Comparison of ENCODE assay signal across 19 cellular contexts in genomic region chr15:64807051-64807749, GRCh38. TPM values are rescaled to one million over a fixed set of nuclear protein-coding genes. Genes with fewer than 3 reads are reported as not detected.
DNase-seq lines count a peak whose midpoint lies in the region; ATAC-seq and TF ChIP-seq lines count a peak whose summit lies in the region.
"Had no signal": no experiment of that assay in that cellular context is flagged by ENCODE, and none has a peak within 500 bp of the region (broad histone marks: within the 10 kb centered on the region; RNA-seq: fewer than 3 reads in every experiment).

No MANE protein-coding gene starts in this region.

- 25 to 36% methylated on average over 5 of the region's 13 CpGs for WGBS in gastroesophageal sphincter (ENCODE audit: low coverage in 1 of 2), 2 donors
- 41% methylated on average over 13 of the region's 13 CpGs for WGBS in urinary bladder

- DNase-seq in Panc1 (ENCODE audit: low read depth, low spot score) (no peak), DMS79 (lab: John Stamatoyannopoulos, UW) (no peak), NCI-H748 (lab: John Stamatoyannopoulos, UW; ENCODE audit: unreplicated experiment) (no peak)
- no peak for DNase-seq in NK-92 treated with Interleukin-12 subunit alpha and Interleukin-12 subunit beta, amount 100 ng/mL, for 24 hours (lab: John Stamatoyannopoulos, UW)
- DNase-seq: activated effector memory CD4-positive, alpha-beta T cell treated with Interleukin-2 at 50 U/mL for 16 hours; adrenal gland; Caco-2; GF-D8; naive thymus-derived CD4-positive, alpha-beta T cell; NCI-H1092; NCI-H2107; NCI-H526 treated with DMSO at 0.1 percent for 48 hours; PC-9; retina had no signal

- TF ChIP-seq POLR2A in gastroesophageal sphincter (IDR thresholded peaks at IDR 0.05): peak in 1 of 2 donors; percentile 37

- H3K4me1 ChIP-seq in Panc1 (ENCODE audit: control insufficient read depth, insufficient read depth, low read length) (no peaks in the 10 kb centered on the region), gastroesophageal sphincter (peaks cover 0 to 66% (median 6%) of the 10 kb centered on the region in 3 donors), muscle layer of duodenum (ENCODE audit: control insufficient read depth in 1 of 2, insufficient read depth in 2 of 2, low read length in 2 of 2) (peaks cover 0 to 32% of the 10 kb centered on the region in 2 donors), urinary bladder (ENCODE audit: insufficient read depth) (no peaks in the 10 kb centered on the region)
- H3K4me1 ChIP-seq: adrenal gland had no signal

- CTCF ChIA-PET in Panc1 (lab: Charles Lee): interaction anchor here (1.3 to 2.3 kb wide), 2 partner anchors 66 to 76 kb away, joined by 3 to 7 read pairs; no protein-coding TSS in a partner anchor

- no peak for TF ChIP-seq CTCF in Panc1 (IDR thresholded peaks at IDR 0.05)
- no peak for TF ChIP-seq CTCF in gastroesophageal sphincter (IDR thresholded peaks at IDR 0.05)

- intact Hi-C loops in Panc1 (cut with micrococcal nuclease; ENCODE audit: unreplicated experiment): no loop called here

- TF ChIP-seq EP300 in gastroesophageal sphincter (IDR thresholded peaks at IDR 0.05): no peak

- in situ Hi-C loops in Panc1 (cut with HindIII; ENCODE audit: low pct_unique_long_range_greater_than_20kb, low sequenced_read_pairs): no loop called here

- peak; percentile 23; the same call in 1 of the 2 replicates for ATAC-seq in Panc1
- peak; percentile 71 for ATAC-seq in gastroesophageal sphincter
- ATAC-seq: activated CD4-positive, CD25-positive, alpha-beta regulatory T cell treated with anti-CD3 and anti-CD28 coated beads, Interleukin-2, amount 50 U/mL, for 24 hours; left lobe of liver; naive thymus-derived CD4-positive, alpha-beta T cell had no signal

- H3K4me3 ChIP-seq in Panc1 (ENCODE audit: low read depth in 2 of 2, low read length in 2 of 2): no peak overlapping the region
- peak overlapping the region in 1 of 2 donors; percentile 38 for H3K4me3 ChIP-seq in gastroesophageal sphincter
- peak overlapping the region in 1 of 2 donors; percentile 32 for H3K4me3 ChIP-seq in muscle layer of duodenum (ENCODE audit: low read depth in 1 of 2, low read length in 2 of 2)
- no peak overlapping the region for H3K4me3 ChIP-seq in urinary bladder (ENCODE audit: low read depth, low read length)
- H3K4me3 ChIP-seq: adrenal gland, PC-9 had no signal

- H3K27ac ChIP-seq in Panc1 (ENCODE audit: low read length): no peak overlapping the region
- peak overlapping the region; percentile 92 to 94 (median 93) for H3K27ac ChIP-seq in gastroesophageal sphincter
- H3K27ac ChIP-seq in muscle layer of duodenum (ENCODE audit: low read length): peak overlapping the region; percentile 39
- H3K27ac ChIP-seq in urinary bladder (ENCODE audit: low read depth): peak overlapping the region; percentile 54
- H3K27ac ChIP-seq: adrenal gland, PC-9 had no signal

- no peaks in the 10 kb centered on the region for H3K36me3 ChIP-seq in Panc1 (ENCODE audit: control insufficient read depth, insufficient read depth, low read length)
- no peaks in the 10 kb centered on the region for H3K36me3 ChIP-seq in gastroesophageal sphincter
- H3K36me3 ChIP-seq in muscle layer of duodenum (ENCODE audit: control insufficient read depth in 1 of 2, insufficient read depth in 2 of 2, low read length in 2 of 2): no peaks in the 10 kb centered on the region
- H3K36me3 ChIP-seq in urinary bladder (ENCODE audit: insufficient read depth): no peaks in the 10 kb centered on the region
- H3K36me3 ChIP-seq: adrenal gland had no signal

- POLR2A ChIA-PET in Panc1 (lab: Charles Lee): interaction anchor here (0.6 to 0.7 kb wide), 2 partner anchors 27 to 40 kb away, joined by 3 to 14 read pairs; no protein-coding TSS in a partner anchor

- no TSS peak for BruUV-seq in Panc1 (replicated peaks; lab: Mats Ljungman, UMichigan)

- H3K27me3 ChIP-seq in Panc1 (ENCODE audit: control insufficient read depth, insufficient read depth, low read length) (no peaks in the 10 kb centered on the region), gastroesophageal sphincter (no peaks in the 10 kb centered on the region), muscle layer of duodenum (ENCODE audit: low read depth, low read length) (no peaks in the 10 kb centered on the region)
- H3K27me3 ChIP-seq: adrenal gland had no signal

- H3K9me3 ChIP-seq in Panc1 (ENCODE audit: control insufficient read depth, insufficient read depth, low read depth, low read length) (no peaks in the 10 kb centered on the region), gastroesophageal sphincter (no peaks in the 10 kb centered on the region), muscle layer of duodenum (ENCODE audit: control insufficient read depth in 1 of 2, low read length in 2 of 2) (no peaks in the 10 kb centered on the region)
- H3K9me3 ChIP-seq: adrenal gland, Caco-2 had no signal

RNA-seq across cellular contexts. Expression of gene PIF1, which starts 18.2 kb away (rescaled TPM):
- 38.6 TPM for total RNA-seq in Panc1 (2021; ENCODE audit: unreplicated experiment)
- 12.6 TPM for polyA plus RNA-seq in Panc1 (2012; ENCODE audit: insufficient read length)
- total RNA-seq in gastroesophageal sphincter: 1 to 10 TPM; 1.6 to 3.4 (median 2.3) TPM
- total RNA-seq in urinary bladder: 4.1 TPM
- polyA plus RNA-seq in urinary bladder: 3.1 TPM
- polyA plus RNA-seq: naive thymus-derived CD4-positive, alpha-beta T cell had no signal

RNA-seq across cellular contexts. Expression of gene RBPMS2, which starts 31.8 kb away (rescaled TPM):
- total RNA-seq in Panc1 (2021; ENCODE audit: unreplicated experiment) (33.7 TPM), gastroesophageal sphincter (10 to 100 TPM; 14.6 to 47.8 (median 33.9) TPM), urinary bladder (4.0 TPM)
- 29.8 TPM for polyA plus RNA-seq in Panc1 (2012; ENCODE audit: insufficient read length)
- 90.9 TPM for polyA plus RNA-seq in urinary bladder
- polyA plus RNA-seq: naive thymus-derived CD4-positive, alpha-beta T cell had no signal

RNA-seq across cellular contexts. Expression of gene PLEKHO2, which starts 34.5 kb away (rescaled TPM):
- 11.1 TPM for total RNA-seq in Panc1 (2021; ENCODE audit: unreplicated experiment)
- 8.9 TPM for polyA plus RNA-seq in Panc1 (2012; ENCODE audit: insufficient read length)
- total RNA-seq in gastroesophageal sphincter: 10 to 100 TPM; 27.1 to 47.9 (median 43.1) TPM
- total RNA-seq in urinary bladder: 25.6 TPM
- polyA plus RNA-seq in urinary bladder: 40.2 TPM
